Comparison of ENCODE assay signal across 23 cellular contexts in the genomic region with DNA sequence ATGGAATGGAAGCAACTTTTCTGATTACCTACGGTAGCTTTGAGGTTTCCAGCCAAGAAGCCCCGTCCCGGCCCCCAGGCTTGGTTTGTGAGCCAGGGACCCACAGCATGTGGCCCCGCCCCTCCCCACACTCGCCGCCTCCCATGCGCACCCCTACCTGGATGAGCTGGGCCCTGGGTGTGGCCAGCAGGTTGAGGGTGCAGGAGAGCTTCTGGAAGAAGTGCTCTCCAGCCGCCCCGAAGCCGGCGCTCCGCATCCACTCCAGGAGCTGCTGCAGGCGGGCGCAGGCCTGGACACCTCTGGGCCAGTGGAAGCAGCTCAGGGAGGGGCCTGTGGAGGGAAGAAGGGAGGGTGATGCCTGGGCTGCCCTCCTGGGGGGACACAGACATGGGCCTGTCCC. TPM values are rescaled to one million over a fixed set of nuclear protein-coding genes. Genes with fewer than 3 reads are reported as not detected.
DNase-seq lines count a peak whose midpoint lies in the region; ATAC-seq, FAIRE-seq and TF ChIP-seq lines count a peak whose summit lies in the region.
"Had no signal": no experiment of that assay in that cellular context is flagged by ENCODE, and none has a peak within 500 bp of the region (broad histone marks: within the 10 kb centered on the region; RNA-seq: fewer than 3 reads in every experiment).

No MANE protein-coding gene starts in this region.

- 84% methylated on average over 10 of the region's 14 CpGs; no CpG with 5 or more reads in 1 of the 2 experiments for WGBS in H1 (ENCODE audit: extremely low coverage in 1 of 2, insufficient coverage in 1 of 2, insufficient read length in 1 of 2, insufficient replicate concordance in 2 of 2, low coverage in 1 of 2, low lambda C conversion rate in 2 of 2, missing lambda C conversion rate in 1 of 2), 2 experiments
- no CpG with 5 or more reads among the region's 14 CpGs for WGBS in neuronal stem cell (ENCODE audit: extremely low coverage in 2 of 2, insufficient read length in 2 of 2, insufficient replicate concordance in 1 of 2), 2 donors

- H3K27me3 ChIP-seq in H1 (replicated peaks in 1 of 4; ENCODE audit: control insufficient read depth in 3 of 4, extremely low read depth in 1 of 4, insufficient read depth in 3 of 4, low read length in 3 of 4) (no peaks in the 10 kb centered on the region), neuronal stem cell (ENCODE audit: control insufficient read depth in 3 of 3, insufficient read depth in 3 of 3, low read depth in 1 of 3, low read length in 3 of 3) (no peaks in the 10 kb centered on the region)
- H3K27me3 ChIP-seq: BE2C had no signal

- H3K36me3 ChIP-seq in H1 (ENCODE audit: control insufficient read depth in 2 of 4, insufficient read depth in 4 of 4, low read length in 3 of 4) (no peaks in the 10 kb centered on the region), neuronal stem cell (replicated peaks in 1 of 2; ENCODE audit: control insufficient read depth in 2 of 2, insufficient read depth in 2 of 2, low read length in 2 of 2) (peaks cover 0 to 4% of the 10 kb centered on the region in 2 donors)
- H3K36me3 ChIP-seq: BE2C, HAP-1 had no signal

- H3K9ac ChIP-seq in H1 (replicated peaks in 1 of 4; ENCODE audit: extremely low read depth in 1 of 4, low read depth in 3 of 4, low read length in 3 of 4) (no peak overlapping the region), neuronal stem cell (ENCODE audit: low read depth, low read length, poor library complexity) (peak overlapping the region; percentile 60)
- H3K9ac ChIP-seq: GM23248 had no signal

- TF ChIP-seq CTCF in H1 (IDR thresholded peaks at IDR 0.05; ENCODE audit: control extremely low read depth in 1 of 3, insufficient read depth in 1 of 3, low read depth in 1 of 3, low read length in 3 of 3), result no peak

- ATAC-seq in stimulated activated naive CD8-positive, alpha-beta T cell treated with anti-CD3 and anti-CD28 coated beads, Interleukin-15, amount 100 ng/mL, for 72 hours, result peak; percentile 13
- ATAC-seq in stimulated activated naive CD8-positive, alpha-beta T cell treated with anti-CD3 and anti-CD28 coated beads, Interleukin-15, Interleukin-2, amounts not matched to agents 100 U/mL and 50 U/mL, for 24 hours, result no peak
- ATAC-seq in GM21367 (IDR thresholded peaks at IDR 0.05; ENCODE audit: unreplicated experiment), result no peak
- ATAC-seq: CD8-positive, alpha-beta T cell had no signal

- H3K14ac ChIP-seq in H1 (ENCODE audit: insufficient read length) (no peak overlapping the region), neuronal stem cell (ENCODE audit: low read length) (peak overlapping the region; percentile 3)

- H4K5ac ChIP-seq in H1 (ENCODE audit: insufficient read length, low read depth, low read length), result no peak overlapping the region

- FAIRE-seq in H1 (lab: Jason Lieb, UNC), result no peak
- FAIRE-seq: A204.1, G401.6, GM12892 had no signal

- no peaks in the 10 kb centered on the region for H3K23me2 ChIP-seq in H1 (ENCODE audit: low read depth, low read length)

- H2BK12ac ChIP-seq in H1 (ENCODE audit: low read depth, low read length) (no peak overlapping the region), neuronal stem cell (ENCODE audit: low read length) (no peak overlapping the region)

- H2BK15ac ChIP-seq in H1 (ENCODE audit: low read length) (no peak overlapping the region), neuronal stem cell (ENCODE audit: low read length) (peak overlapping the region; percentile 58)

- H4K91ac ChIP-seq in H1 (replicated peaks; ENCODE audit: insufficient read length, low read length), result no peak overlapping the region
- H4K91ac ChIP-seq in neuronal stem cell (ENCODE audit: low read depth, low read length, poor library complexity), result no peak overlapping the region

- no peaks in the 10 kb centered on the region for H3K79me2 ChIP-seq in H1 (ENCODE audit: control insufficient read depth in 1 of 2, insufficient read depth in 2 of 2, low read length in 2 of 2)

- H3K4me1 ChIP-seq in H1 (replicated peaks in 1 of 4; ENCODE audit: control insufficient read depth in 3 of 4, insufficient read depth in 4 of 4, low read length in 3 of 4) (no peaks in the 10 kb centered on the region), neuronal stem cell (ENCODE audit: control insufficient read depth in 2 of 2, insufficient read depth in 1 of 2, low read depth in 1 of 2, low read length in 2 of 2) (no peaks in the 10 kb centered on the region)
- H3K4me1 ChIP-seq: BE2C, Caco-2, HAP-1 had no signal

- no peak overlapping the region for H2BK20ac ChIP-seq in H1 (ENCODE audit: low read length)

- CTCF ChIA-PET in H1 (lab: Charles Lee; ENCODE audit: partially characterized antibody), result interaction anchor here (0.7 to 4.8 kb wide), 12 partner anchors 8 to 274 kb away, joined by 3 to 59 read pairs (median 3); no protein-coding TSS in a partner anchor

- H3K4me3 ChIP-seq in H1 (ENCODE audit: extremely low read depth in 1 of 4, insufficient read depth in 2 of 4, low read depth in 3 of 4, low read length in 4 of 4) (no peak overlapping the region), neuronal stem cell (ENCODE audit: low read length in 2 of 2) (no peak overlapping the region)
- H3K4me3 ChIP-seq: GM23248, HAP-1 had no signal

- H3K23ac ChIP-seq in H1 (ENCODE audit: insufficient read length) (no peak overlapping the region), neuronal stem cell (ENCODE audit: low read depth, low read length, poor library complexity) (no peak overlapping the region)

- peaks cover 8 to 11% of the 10 kb centered on the region in 2 donors for H3K9me3 Mint-ChIP-seq in stimulated activated naive CD8-positive, alpha-beta T cell treated with anti-CD3 and anti-CD28 coated beads, Interleukin-15, amount 100 ng/mL, for 72 hours
- H3K9me3 Mint-ChIP-seq: CD8-positive, alpha-beta T cell had no signal

- H2AK5ac ChIP-seq in H1 (ENCODE audit: low read depth, low read length) (no peak overlapping the region), neuronal stem cell (ENCODE audit: low read depth, low read length) (no peak overlapping the region)

- no peak overlapping the region for H3K18ac ChIP-seq in H1 (ENCODE audit: extremely low read depth, low read length)
- H3K18ac ChIP-seq in neuronal stem cell (ENCODE audit: low read length), result peak overlapping the region; percentile 76

- H3K79me1 ChIP-seq in H1 (ENCODE audit: low read depth, low read length) (no peaks in the 10 kb centered on the region), neuronal stem cell (ENCODE audit: low read depth, low read length) (no peaks in the 10 kb centered on the region)

- H4K8ac ChIP-seq in H1 (ENCODE audit: extremely low read depth, insufficient read depth, low read length) (peak overlapping the region; percentile 71; the same call in 1 of the 2 replicates), neuronal stem cell (ENCODE audit: low read depth, low read length) (no peak overlapping the region)

- no peak for TF ChIP-seq EP300 in H1 (IDR thresholded peaks at IDR 0.05; ENCODE audit: borderline replicate concordance in 1 of 2, low read depth in 2 of 2, low read length in 2 of 2)

- H3K56ac ChIP-seq in H1 (replicated peaks; ENCODE audit: insufficient read length, low read depth, low read length), result no peak overlapping the region

- TF ChIP-seq RAD21 in H1 (IDR thresholded peaks at IDR 0.05 in 1 of 2, conservative IDR thresholded peaks at IDR 0.05 in 1 of 2; ENCODE audit: low read depth in 2 of 2, low read length in 2 of 2), result no peak

- H2BK120ac ChIP-seq in H1 (replicated peaks; ENCODE audit: low read depth, low read length) (no peak overlapping the region), neuronal stem cell (ENCODE audit: low read depth, low read length) (no peak overlapping the region)

- H2AFZ ChIP-seq in H1 (ENCODE audit: low read length), result no peak overlapping the region
- no peak overlapping the region for H2AFZ ChIP-seq in neuronal stem cell (ENCODE audit: low read length)
- H2AFZ ChIP-seq: GM23248 had no signal

- H2BK5ac ChIP-seq in H1 (ENCODE audit: low read depth, low read length) (no peak overlapping the region), neuronal stem cell (ENCODE audit: low read length) (peak overlapping the region; percentile 53)

- POLR2A ChIA-PET in H1 (lab: Charles Lee; ENCODE audit: partially characterized antibody), result interaction anchor here (0.6 kb wide), 1 partner anchor 163 kb away, joined by 3 read pairs; no protein-coding TSS in a partner anchor

- no peak overlapping the region for H3K4me3 Mint-ChIP-seq in stimulated activated naive CD8-positive, alpha-beta T cell treated with anti-CD3 and anti-CD28 coated beads, Interleukin-15, amount 100 ng/mL, for 72 hours
- H3K4me3 Mint-ChIP-seq: CD4-positive, CD25-positive, alpha-beta regulatory T cell; CD8-positive, alpha-beta T cell; HFFc6 had no signal

- H4K20me1 ChIP-seq in H1 (replicated peaks in 1 of 2; ENCODE audit: control insufficient read depth in 1 of 2, insufficient read depth in 2 of 2, low read length in 2 of 2), result no peaks in the 10 kb centered on the region

- DNase-seq in stimulated activated naive CD8-positive, alpha-beta T cell treated with anti-CD3 and anti-CD28 coated beads, Interleukin-15, amount 100 ng/mL, for 72 hours, result no peak
- DNase-seq in stimulated activated naive CD8-positive, alpha-beta T cell treated with anti-CD3 and anti-CD28 coated beads, Interleukin-15, Interleukin-2, amounts not matched to agents 100 U/mL and 50 U/mL, for 24 hours, result no peak
- DNase-seq in H1 (ENCODE audit: low read depth in 1 of 2, low spot score in 2 of 2) (no peak), neuronal stem cell (ENCODE audit: low spot score) (no peak), HT-29 (ENCODE audit: low spot score) (no peak), NCI-H82 (lab: John Stamatoyannopoulos, UW) (no peak), NCI-H1694 treated with DMSO at 0.1 percent for 48 hours (lab: John Stamatoyannopoulos, UW) (no peak)
- DNase-seq: BE2C; Caco-2; CD4-positive, CD25-positive, alpha-beta regulatory T cell; CD8-positive, alpha-beta T cell; DMS153; DND-41; GM23248; HFFc6 had no signal

- H3K4me1 Mint-ChIP-seq in stimulated activated naive CD8-positive, alpha-beta T cell treated with anti-CD3 and anti-CD28 coated beads, Interleukin-15, amount 100 ng/mL, for 72 hours, result peaks cover 12% of the 10 kb centered on the region

- peak overlapping the region in 1 of 2 donors; percentile 52 for H3K27ac Mint-ChIP-seq in stimulated activated naive CD8-positive, alpha-beta T cell treated with anti-CD3 and anti-CD28 coated beads, Interleukin-15, amount 100 ng/mL, for 72 hours
- H3K27ac Mint-ChIP-seq: CD4-positive, CD25-positive, alpha-beta regulatory T cell; CD8-positive, alpha-beta T cell; HFFc6 had no signal

- H3K27ac ChIP-seq in H1 (ENCODE audit: low read depth, low read length) (no peak overlapping the region), neuronal stem cell (replicated peaks; ENCODE audit: low read length) (no peak overlapping the region)
- H3K27ac ChIP-seq: 22Rv1, C4-2B, GM23248 had no signal

- no peak for TF ChIP-seq POLR2A in H1 (IDR thresholded peaks at IDR 0.05; ENCODE audit: control extremely low read depth in 1 of 2, low read depth in 2 of 2, low read length in 2 of 2)

- H3K27me3 Mint-ChIP-seq in stimulated activated naive CD8-positive, alpha-beta T cell treated with anti-CD3 and anti-CD28 coated beads, Interleukin-15, amount 100 ng/mL, for 72 hours, result peaks cover 48% of the 10 kb centered on the region

- H3K9me3 ChIP-seq in H1 (ENCODE audit: insufficient read depth in 2 of 2, low read depth in 1 of 2, low read length in 1 of 2) (no peaks in the 10 kb centered on the region), neuronal stem cell (replicated peaks in 1 of 2; ENCODE audit: control insufficient read depth in 2 of 2, insufficient read depth in 1 of 2, low read depth in 1 of 2, low read length in 2 of 2) (no peaks in the 10 kb centered on the region)
- H3K9me3 ChIP-seq: BE2C, Caco-2, HAP-1 had no signal

- H3K4ac ChIP-seq in H1 (replicated peaks; ENCODE audit: insufficient read length, low read depth, low read length), result no peak overlapping the region
- H3K4ac ChIP-seq in neuronal stem cell (ENCODE audit: low read length), result no peak overlapping the region

- H3K4me2 ChIP-seq in H1 (ENCODE audit: insufficient read depth in 1 of 2, low read depth in 2 of 2, low read length in 2 of 2) (no peak overlapping the region), neuronal stem cell (ENCODE audit: insufficient read depth, low read length, poor library complexity, severe bottlenecking) (no peak overlapping the region)

RNA-seq across cellular contexts. Expression of a gene that starts 39.7 kb away (rescaled TPM):
- total RNA-seq in H1 (2021; fragmentation: NEBNext Ultra II Directional; extraction: Animal tissue kit (Norgen Biotek cat#: 25700)), result 21.9 and 24.7 TPM in 2 replicates
- polyA plus RNA-seq in H1 (2011; rRNA removed), result 24.0 and 34.3 TPM in 2 replicates
- 22.3 TPM for polyA plus RNA-seq in H1 (2011; cell fraction: cytosol; rRNA removed)
- polyA plus RNA-seq in H1 (2011; cell fraction: nucleus; rRNA removed), result 104 TPM
- polyA plus RNA-seq in H1 (2012, experiment 1 of 2), result 16.2 to 22.9 TPM (median 21.4 TPM) in 4 replicates
- 21.4 TPM for polyA plus RNA-seq in H1 (2012, experiment 2 of 2)
- 12.8 TPM for polyA plus RNA-seq in H1 (2013, experiment 1 of 2)
- 11.1 TPM for polyA plus RNA-seq in H1 (2013, experiment 2 of 2)
- polyA minus RNA-seq in H1 (2011; rRNA and poly(A)+ RNA removed), result 6.7 and 7.7 TPM in 2 replicates
- polyA minus RNA-seq in H1 (2011; cell fraction: cytosol; rRNA and poly(A)+ RNA removed), result 13.6 TPM
- polyA minus RNA-seq in H1 (2011; cell fraction: nucleus; rRNA and poly(A)+ RNA removed), result 32.2 TPM
- 6.0 TPM for polyA plus RNA-seq in neuronal stem cell (2013, experiment 1 of 2)
- 6.1 TPM for polyA plus RNA-seq in neuronal stem cell (2013, experiment 2 of 2)
- total RNA-seq in HT-29 (2014; rRNA removed; shearing (Covaris generic)), result 74.5 and 81.3 TPM in 2 replicates

RNA-seq across cellular contexts. Expression of a gene that starts 46.7 kb away (rescaled TPM):
- total RNA-seq in H1 (2021; fragmentation: NEBNext Ultra II Directional; extraction: Animal tissue kit (Norgen Biotek cat#: 25700)), result 0.11 and 0.15 TPM in 2 replicates
- polyA plus RNA-seq in H1 (2011; rRNA removed), result 0.02 TPM in 1 of 2 replicates, not detected in the other
- not detected for polyA plus RNA-seq in H1 (2011; cell fraction: cytosol; rRNA removed)
- 0.06 TPM for polyA plus RNA-seq in H1 (2011; cell fraction: nucleus; rRNA removed)
- polyA plus RNA-seq in H1 (2012, experiment 1 of 2), result 0.04 TPM in 1 of 4 replicates, not detected in the others
- not detected for polyA plus RNA-seq in H1 (2012, experiment 2 of 2)
- polyA plus RNA-seq in H1 (2013, experiment 1 of 2), result not detected
- under 0.01 TPM for polyA plus RNA-seq in H1 (2013, experiment 2 of 2)
- polyA minus RNA-seq in H1 (2011; rRNA and poly(A)+ RNA removed), result 0.06 and 0.12 TPM in 2 replicates
- not detected for polyA minus RNA-seq in H1 (2011; cell fraction: cytosol; rRNA and poly(A)+ RNA removed)
- polyA minus RNA-seq in H1 (2011; cell fraction: nucleus; rRNA and poly(A)+ RNA removed), result 0.90 TPM
- not detected for polyA plus RNA-seq in neuronal stem cell (2013, experiment 1 of 2)
- 0.01 TPM for polyA plus RNA-seq in neuronal stem cell (2013, experiment 2 of 2)
- total RNA-seq in HT-29 (2014; rRNA removed; shearing (Covaris generic)), result not detected in 2 replicates
- total RNA-seq: Caco-2; CD4-positive, CD25-positive, alpha-beta regulatory T cell; CD8-positive, alpha-beta T cell; HFFc6 had no signal
- polyA plus RNA-seq: AG04450; CD4-positive, CD25-positive, alpha-beta regulatory T cell; GM23248 had no signal
